Comparison of ENCODE assay signal across 1 cellular context in genomic region chr18:3162181-3162580, GRCh38.
TF ChIP-seq lines count a peak whose summit lies in the region.

No MANE protein-coding gene starts in this region.

TF ChIP-seq in HCT116, 20 proteins besides CTCF, POLR2A, EP300 and RAD21 (continued from another document):
- TF ChIP-seq REST (IDR thresholded peaks at IDR 0.05; ENCODE audit: low read depth) (no peak), ZBTB33 (IDR thresholded peaks at IDR 0.05; ENCODE audit: extremely low read depth, insufficient replicate concordance, low read length) (no peak)
